Comparison of ENCODE assay signal across 26 cellular contexts in the genomic region with DNA sequence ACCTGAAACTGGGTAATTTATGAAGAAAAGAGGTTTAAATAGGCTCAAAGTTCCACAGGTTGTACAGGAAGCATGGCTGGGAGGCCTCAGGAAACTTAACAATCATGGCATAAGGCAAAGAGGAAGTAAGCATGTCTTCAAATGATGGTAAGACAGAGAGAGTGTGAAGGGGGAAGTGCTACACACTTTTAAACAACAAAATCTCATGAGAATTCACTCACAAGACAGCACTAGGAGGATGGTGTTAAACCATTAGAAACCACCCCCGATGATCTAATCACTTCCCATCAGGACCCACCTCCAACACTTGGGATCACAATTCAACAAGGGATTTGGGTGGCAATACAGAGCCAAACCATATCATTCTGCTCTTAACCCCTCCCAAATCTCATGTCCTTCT. TPM values are rescaled to one million over a fixed set of nuclear protein-coding genes. Genes with fewer than 3 reads are reported as not detected.
DNase-seq lines count a peak whose midpoint lies in the region; ATAC-seq, FAIRE-seq and TF ChIP-seq lines count a peak whose summit lies in the region.
"Had no signal": no experiment of that assay in that cellular context is flagged by ENCODE, and none has a peak within 500 bp of the region (broad histone marks: within the 10 kb centered on the region; RNA-seq: fewer than 3 reads in every experiment).

No MANE protein-coding gene starts in this region.

- peak; percentile 61 for ATAC-seq in HG03103 (IDR thresholded peaks at IDR 0.05; ENCODE audit: low read depth, unreplicated experiment)
- ATAC-seq in K562: peak; percentile 25
- no peak for ATAC-seq in Right ventricle myocardium inferior
- ATAC-seq: lower lobe of right lung, right cardiac atrium, T-cell had no signal

- CTCF ChIA-PET in K562 (lab: Yijun Ruan, JAX; ENCODE audit: low intra/inter-chr PET ratio): no interaction called here

- no peak for TF ChIP-seq CTCF in GM06990 (IDR thresholded peaks at IDR 0.05; ENCODE audit: insufficient read depth, low read length, poor library complexity, severe bottlenecking)
- no peak for TF ChIP-seq CTCF in K562 (IDR thresholded peaks at IDR 0.05 in 2 of 3, conservative IDR thresholded peaks at IDR 0.05 in 1 of 3; ENCODE audit: insufficient read depth in 2 of 3, low read depth in 1 of 3, low read length in 3 of 3)
- TF ChIP-seq CTCF in tibial nerve (IDR thresholded peaks at IDR 0.05): no peak

- no peaks in the 10 kb centered on the region for H3K27me3 ChIP-seq in GM06990 (replicated peaks; ENCODE audit: control insufficient read depth, insufficient read depth, low read length)
- H3K27me3 ChIP-seq in K562 (ENCODE audit: control insufficient read depth in 2 of 2, insufficient read depth in 2 of 2, low read length in 2 of 2): no peaks in the 10 kb centered on the region
- H3K27me3 ChIP-seq in tibial nerve: no peaks in the 10 kb centered on the region
- H3K27me3 ChIP-seq: testis had no signal

- no peak overlapping the region for H3K9ac ChIP-seq in K562 (ENCODE audit: insufficient read depth in 1 of 2, low read depth in 2 of 2, low read length in 2 of 2)

- no TSS peak for BruUV-seq in K562 (replicated peaks; lab: Mats Ljungman, UMichigan)

- no peaks in the 10 kb centered on the region for H4K20me1 ChIP-seq in K562 (replicated peaks; ENCODE audit: control insufficient read depth, insufficient read depth, low read length)

- H3K4me1 ChIP-seq in K562 (replicated peaks in 1 of 2; ENCODE audit: control insufficient read depth in 2 of 2, insufficient read depth in 2 of 2, low read length in 2 of 2): peaks cover 10 to 31% of the 10 kb centered on the region in 2 experiments
- H3K4me1 ChIP-seq in tibial nerve: no peaks in the 10 kb centered on the region
- H3K4me1 ChIP-seq: lower lobe of right lung, testis had no signal

- H3K9me3 ChIP-seq in K562 (replicated peaks; ENCODE audit: control insufficient read depth, insufficient read depth, low read depth, low read length): no peaks in the 10 kb centered on the region
- no peaks in the 10 kb centered on the region for H3K9me3 ChIP-seq in tibial nerve
- H3K9me3 ChIP-seq: lower lobe of right lung, testis had no signal

- no peak overlapping the region for H3K4me2 ChIP-seq in K562 (ENCODE audit: insufficient read depth, low read length)
- H3K4me2 ChIP-seq: hepatocyte had no signal

- H3K36me3 ChIP-seq in GM06990 (ENCODE audit: control insufficient read depth, insufficient read depth, low read length): no peaks in the 10 kb centered on the region
- H3K36me3 ChIP-seq in K562 (ENCODE audit: control insufficient read depth, insufficient read depth, low read length): no peaks in the 10 kb centered on the region
- H3K36me3 ChIP-seq in tibial nerve: no peaks in the 10 kb centered on the region
- H3K36me3 ChIP-seq: lower lobe of right lung had no signal

- H3K27ac ChIP-seq in K562 (ENCODE audit: extremely low read depth, low read depth, low read length): peak overlapping the region; percentile 20; the same call in 1 of the 3 replicates
- no peak overlapping the region for H3K27ac ChIP-seq in tibial nerve
- H3K27ac ChIP-seq: dorsolateral prefrontal cortex, hepatocyte, lower lobe of right lung, testis, VCaP had no signal

- 11% methylated on average over 1 of the region's 1 CpG for WGBS in K562 (ENCODE audit: insufficient coverage, low coverage, missing lambda C conversion rate)
- 81 to 91% methylated on average over 1 of the region's 1 CpG for WGBS in tibial nerve, 2 donors

- no peak overlapping the region for H3K4me3 ChIP-seq in GM06990 (replicated peaks; ENCODE audit: low read depth, low read length)
- no peak overlapping the region for H3K4me3 ChIP-seq in K562
- H3K4me3 ChIP-seq in tibial nerve: no peak overlapping the region
- H3K4me3 ChIP-seq: dorsolateral prefrontal cortex, hepatocyte, lower lobe of right lung, testis had no signal

- DNase-seq in GM06990 (ENCODE audit: extremely low read depth, insufficient read length) (peak; percentile 5), NOMO-1 treated with dmso at 0.1 percent for 144 hours (lab: John Stamatoyannopoulos, UW; ENCODE audit: unreplicated experiment) (peak; percentile 79), K562 (ENCODE audit: extremely low read depth in 1 of 4, low spot score in 3 of 4) (no peak), NCI-H2171 treated with DMSO at 0.1 percent for 48 hours (lab: John Stamatoyannopoulos, UW) (no peak), Right ventricle myocardium inferior (ENCODE audit: missing footprints) (no peak), tibial nerve (ENCODE audit: low spot score in 2 of 2) (no peak)
- DNase-seq in stimulated activated CD4-positive, alpha-beta T cell treated with anti-CD3 and anti-CD28 coated beads, Interleukin-12 subunit alpha, Interleukin-12 subunit beta, amount 100 ng/mL, for 4 hours: no peak
- DNase-seq: activated CD4-positive, alpha-beta T cell treated with anti-CD3 and anti-CD28 coated beads, Interleukin-2, amount 50 U/mL, for 48 hours; activated naive CD4-positive, alpha-beta T cell; activated T-cell treated with anti-CD3 and anti-CD28 coated beads, Interleukin-2, amount 50 U/mL, for 1 hour; anterior cingulate cortex; central memory CD4-positive, alpha-beta T cell; DND-41; dorsolateral prefrontal cortex; GOT3; lower lobe of right lung; right cardiac atrium; T-cell; testis had no signal

- no peak for TF ChIP-seq EP300 in K562 (IDR thresholded peaks at IDR 0.05; ENCODE audit: low read length)
- TF ChIP-seq EP300 in tibial nerve (IDR thresholded peaks at IDR 0.05): no peak

- no peak for FAIRE-seq in K562 (lab: Jason Lieb, UNC)
- FAIRE-seq: islet of Langerhans had no signal

- POLR2A ChIA-PET in K562 (lab: Yijun Ruan, JAX): no interaction called here

- intact Hi-C loops in K562 (cut with micrococcal nuclease) (no loop called here), Right ventricle myocardium inferior (cut with DNase I) (no loop called here)

- H3K9me1 ChIP-seq in K562 (ENCODE audit: control insufficient read depth, insufficient read depth, low read length): no peaks in the 10 kb centered on the region

- H3K79me2 ChIP-seq in K562 (ENCODE audit: control insufficient read depth, insufficient read depth, low read length): no peaks in the 10 kb centered on the region
- H3K79me2 ChIP-seq: hepatocyte had no signal

- TF ChIP-seq POLR2A in K562 (conservative IDR thresholded peaks at IDR 0.05): no peak
- TF ChIP-seq POLR2A in tibial nerve (IDR thresholded peaks at IDR 0.05): no peak

- in situ Hi-C loops in K562 (cut with MboI): no loop called here

- H2AFZ ChIP-seq in K562 (ENCODE audit: low read depth, low read length): peak overlapping the region; percentile 85
- H2AFZ ChIP-seq: hepatocyte had no signal

- TF ChIP-seq RAD21 in K562 (CRISPR knock-in tag; conservative IDR thresholded peaks at IDR 0.05 in 1 of 2, IDR thresholded peaks at IDR 0.05 in 1 of 2): peak in 1 of 2 experiments; percentile 19; a peak in 1 of 4 replicates

RNA-seq across cellular contexts. Expression of a gene that starts 34.9 kb away (rescaled TPM):
- total RNA-seq in K562 (2011; cell fraction: chromatin; rRNA removed; ENCODE audit: low replicate concordance): 1.6 TPM in 1 of 2 replicates, not detected in the other
- 0.26 TPM in 1 of 2 replicates, not detected in the other for total RNA-seq in K562 (2011; cell fraction: nucleolus; rRNA removed)
- total RNA-seq in K562 (2011; cell fraction: nucleoplasm; rRNA removed): 0.38 TPM in 1 of 2 replicates, not detected in the other
- total RNA-seq in K562 (2014; rRNA removed) (1.1 and 1.2 TPM in 2 replicates), K562 (2014; rRNA removed; fragmentation: Illumina TruSeq; extraction: Trizol) (1.9 and 2.6 TPM in 2 replicates), K562 (2015; rRNA removed; fragmentation: Illumina TruSeq; extraction: Trizol) (3.6 and 3.8 TPM in 2 replicates), K562 (2021) (0.63 and 1.00 TPM in 2 replicates), Right ventricle myocardium inferior (0.11 TPM), tibial nerve (under 1 TPM in 2 of 4 donors, not detected in 2; 0.60 to 0.87 TPM)
- polyA plus RNA-seq in K562 (2011; rRNA removed) (0.49 and 0.75 TPM in 2 replicates), K562 (2014; fragmentation: Illumina TruSeq; extraction: Trizol) (2.4 and 2.5 TPM in 2 replicates), K562 (2014; fragmentation: Nextera tagmentation; extraction: Ambion mirVana) (1 to 10 TPM; 1.2 to 1.3 TPM), K562 (2014; rRNA removed) (1.7 and 1.8 TPM in 2 replicates)
- polyA plus RNA-seq in K562 (2011; cell fraction: cytosol; rRNA removed): 0.03 and 0.07 TPM in 2 replicates
- polyA plus RNA-seq in K562 (2011; cell fraction: nucleus; rRNA removed): 0.18 and 0.25 TPM in 2 replicates
- 2.9 and 3.1 TPM in 2 replicates for polyA plus RNA-seq in K562 (2012)
- polyA minus RNA-seq in K562 (2011; rRNA and poly(A)+ RNA removed): 0.21 and 0.33 TPM in 2 replicates
- polyA minus RNA-seq in K562 (2011; cell fraction: cytosol; rRNA and poly(A)+ RNA removed): 0.38 TPM in 1 of 2 replicates, not detected in the other
- polyA minus RNA-seq in K562 (2011; cell fraction: nucleus; rRNA and poly(A)+ RNA removed): 0.22 and 0.54 TPM in 2 replicates
- total RNA-seq: fibroblast of villous mesenchyme, hepatocyte, osteocyte, right cardiac atrium had no signal
- polyA plus RNA-seq: IgD-negative memory B cell had no signal

RNA-seq across cellular contexts. Expression of a gene that starts 35.0 kb away (rescaled TPM):
- 7.5 and 29.2 TPM in 2 replicates for total RNA-seq in K562 (2011; cell fraction: chromatin; rRNA removed; ENCODE audit: low replicate concordance)
- total RNA-seq in K562 (2011; cell fraction: nucleolus; rRNA removed): 6.0 and 7.8 TPM in 2 replicates
- 18.7 and 26.0 TPM in 2 replicates for total RNA-seq in K562 (2011; cell fraction: nucleoplasm; rRNA removed)
- total RNA-seq in K562 (2014; rRNA removed) (10.0 and 13.4 TPM in 2 replicates), K562 (2014; rRNA removed; fragmentation: Illumina TruSeq; extraction: Trizol) (12.3 and 12.6 TPM in 2 replicates), K562 (2015; rRNA removed; fragmentation: Illumina TruSeq; extraction: Trizol) (9.4 and 9.9 TPM in 2 replicates), K562 (2021) (10.2 and 11.7 TPM in 2 replicates), Right ventricle myocardium inferior (3.6 TPM), tibial nerve (10 to 100 TPM in 1 of 4 donors, 1 to 10 TPM in 3; 7.1 to 17.3 (median 7.6) TPM)
- polyA plus RNA-seq in K562 (2011; rRNA removed) (8.4 and 12.5 TPM in 2 replicates), K562 (2014; fragmentation: Illumina TruSeq; extraction: Trizol) (9.1 and 9.4 TPM in 2 replicates), K562 (2014; fragmentation: Nextera tagmentation; extraction: Ambion mirVana) (1 to 10 TPM; 7.8 to 8.9 TPM), K562 (2014; rRNA removed) (14.0 and 19.1 TPM in 2 replicates)
- polyA plus RNA-seq in K562 (2011; cell fraction: cytosol; rRNA removed): 1.9 and 3.1 TPM in 2 replicates
- 7.1 and 8.1 TPM in 2 replicates for polyA plus RNA-seq in K562 (2011; cell fraction: nucleus; rRNA removed)
- 9.5 and 11.5 TPM in 2 replicates for polyA plus RNA-seq in K562 (2012)
- polyA minus RNA-seq in K562 (2011; rRNA and poly(A)+ RNA removed): 6.5 and 9.8 TPM in 2 replicates
- 2.8 and 9.3 TPM in 2 replicates for polyA minus RNA-seq in K562 (2011; cell fraction: cytosol; rRNA and poly(A)+ RNA removed)
- polyA minus RNA-seq in K562 (2011; cell fraction: nucleus; rRNA and poly(A)+ RNA removed): 13.3 and 20.1 TPM in 2 replicates

Comparison
In these comparisons a context has a peak if more than half of its experiments do, and no peak if none do; other contexts are left out.
1. DNase-seq: peak in GM06990 (single experiment) and NOMO-1 treated with dmso at 0.1 percent for 144 hours (single experiment); none in K562 (0 of 4), NCI-H2171 treated with DMSO at 0.1 percent for 48 hours (single experiment), stimulated activated CD4-positive, alpha-beta T cell treated with anti-CD3 and anti-CD28 coated beads, Interleukin-12 subunit alpha, Interleukin-12 subunit beta, amount 100 ng/mL, for 4 hours (single experiment), Right ventricle myocardium inferior (single experiment) and tibial nerve (0 of 2).